1 cellular context compared by ENCODE assay signal in genomic region chr9:5043381-5043780, GRCh38.
TF ChIP-seq lines count a peak whose summit lies in the region.

No MANE protein-coding gene starts in this region.

TF ChIP-seq in K562, 482 proteins besides CTCF, POLR2A, EP300 and RAD21:
- TF ChIP-seq CSDE1 (IDR thresholded peaks at IDR 0.05) (no peak), HNRNPUL1 (IDR thresholded peaks at IDR 0.05; ENCODE audit: low read length) (no peak), MAFK (IDR thresholded peaks at IDR 0.05; ENCODE audit: low read length) (peak; percentile 44; the same call in 1 of the 2 replicates), ZNF316 (IDR thresholded peaks at IDR 0.05) (peak; percentile 81), C11orf30 (IDR thresholded peaks at IDR 0.05; ENCODE audit: low read depth) (peak; percentile 76), MAFG (tag; conservative IDR thresholded peaks at IDR 0.05) (peak; percentile 75), BRF1 (IDR thresholded peaks at IDR 0.05; ENCODE audit: borderline replicate concordance, extremely low read depth, insufficient read length) (no peak), MAFF (IDR thresholded peaks at IDR 0.05; ENCODE audit: low read length) (peak; percentile 59; the same call in 1 of the 2 replicates), NFE2 (IDR thresholded peaks at IDR 0.05; ENCODE audit: low read depth) (peak; percentile 49), NFE2L1 (tag; IDR thresholded peaks at IDR 0.05; ENCODE audit: borderline replicate concordance, low read depth) (peak; percentile 51; the same call in 1 of the 2 replicates)
